In the genomic region with DNA sequence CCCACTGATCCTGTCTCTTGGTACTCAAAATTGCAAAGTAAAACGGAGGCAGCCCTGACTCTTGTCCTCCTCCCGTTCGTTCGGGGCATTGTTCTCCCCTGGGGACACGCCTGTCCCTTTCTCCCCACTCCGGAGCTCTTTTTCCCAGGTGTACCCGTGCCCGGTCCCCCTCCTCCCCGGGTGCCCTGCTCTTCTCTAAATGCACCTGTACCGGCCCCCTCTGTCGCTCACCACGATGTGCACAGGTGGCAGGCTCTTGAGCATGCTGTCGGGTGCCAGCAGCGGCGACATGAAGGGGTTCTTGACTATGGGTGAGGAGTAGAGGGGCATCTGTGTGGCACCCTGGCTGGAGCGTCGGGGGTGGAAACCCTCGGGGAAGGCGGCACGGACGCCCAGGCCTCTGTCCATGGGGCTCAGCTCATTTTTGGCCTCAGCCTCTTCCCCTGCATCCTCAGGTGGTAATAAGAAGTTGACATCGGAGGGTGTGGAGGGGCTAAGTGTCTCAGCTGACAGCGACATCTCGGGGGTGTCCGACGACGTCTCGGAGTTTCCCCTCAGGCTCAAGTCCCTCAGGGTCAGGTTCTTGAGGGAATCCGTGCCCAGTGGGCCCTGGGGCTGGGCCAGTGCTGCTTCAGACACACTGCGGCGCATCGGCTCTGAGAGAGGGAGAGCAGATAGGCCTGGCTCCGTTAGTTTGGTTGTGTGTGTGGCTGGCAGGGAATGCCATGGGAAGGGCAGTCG, we compare ENCODE assay signal across 8 cellular contexts. TPM values are rescaled to one million over a fixed set of nuclear protein-coding genes. Genes with fewer than 3 reads are reported as not detected.
A peak's percentile ranks its signal among the peaks of the same experiment; 100 is the strongest.
DNase-seq lines count a peak whose midpoint lies in the region; ATAC-seq and TF ChIP-seq lines count a peak whose summit lies in the region.

No MANE protein-coding gene starts in this region.

- peaks cover 58% of the 10 kb centered on the region for H3K27me3 Mint-ChIP-seq in GM23338 (ENCODE audit: insufficient read depth, low read depth, poor library complexity)

- H3F3A ChIP-seq in GM23338 (replicated peaks; ENCODE audit: low read depth), result peaks cover 12% of the 10 kb centered on the region

- H3K4me1 Mint-ChIP-seq in GM23338, result peaks cover 28% of the 10 kb centered on the region

- H3K4me2 ChIP-seq in GM23338 (peak overlapping the region; percentile 91), OCI-LY3 (ENCODE audit: low read length) (peak overlapping the region; percentile 71)

- no peak overlapping the region for H3K27ac ChIP-seq in GM23338 (ENCODE audit: low read depth)
- H3K27ac ChIP-seq in OCI-LY3 (ENCODE audit: low read length), result no peak overlapping the region
- H3K27ac ChIP-seq in rectal smooth muscle tissue (ENCODE audit: low read depth, low read length), result no peak overlapping the region

- DNase-seq in GM23338 (ENCODE audit: low spot score) (no peak), epithelial cell of proximal tubule (ENCODE audit: low read depth) (no peak), NCI-H2029 treated with DMSO at 0.1 percent for 48 hours (lab: John Stamatoyannopoulos, UW) (no peak), T1000 (lab: John Stamatoyannopoulos, UW) (no peak), KBM-7 (no peak)

- peaks cover 38% of the 10 kb centered on the region for H3K36me3 Mint-ChIP-seq in GM23338 (ENCODE audit: low read depth)

- H4K20me1 ChIP-seq in GM23338 (replicated peaks; ENCODE audit: insufficient read depth) (peaks cover 6% of the 10 kb centered on the region; the same call in 1 of the 2 replicates), OCI-LY3 (ENCODE audit: insufficient read depth, low read length) (no peaks in the 10 kb centered on the region; the same call in 1 of the 2 replicates)

- H3K79me2 ChIP-seq in GM23338 (replicated peaks; ENCODE audit: insufficient read depth), result peaks cover 4% of the 10 kb centered on the region; the same call in 1 of the 2 replicates
- H3K79me2 ChIP-seq in OCI-LY3 (ENCODE audit: low read length), result peaks cover 5% of the 10 kb centered on the region

- peaks cover 3% of the 10 kb centered on the region; the same call in 2 of the 3 replicates for H3K9me3 Mint-ChIP-seq in GM23338

- H3K9ac ChIP-seq in OCI-LY3 (ENCODE audit: low read length) (no peak overlapping the region), rectal smooth muscle tissue (ENCODE audit: low read length) (no peak overlapping the region)

- peak overlapping the region; percentile 89 for H3K4me3 Mint-ChIP-seq in GM23338

- H3K4me1 ChIP-seq in GM23338 (ENCODE audit: insufficient read depth), result peaks cover 9% of the 10 kb centered on the region; the same call in 1 of the 2 replicates
- H3K4me1 ChIP-seq in OCI-LY3 (ENCODE audit: low read length), result peaks cover 5% of the 10 kb centered on the region
- peaks cover 4% of the 10 kb centered on the region for H3K4me1 ChIP-seq in rectal smooth muscle tissue (ENCODE audit: control insufficient read depth, insufficient read depth, low read length)

- peaks cover 13% of the 10 kb centered on the region; the same call in 1 of the 2 replicates for H3K27me3 ChIP-seq in GM23338 (ENCODE audit: insufficient read depth)
- H3K27me3 ChIP-seq in OCI-LY3 (ENCODE audit: low read depth, low read length), result no peaks in the 10 kb centered on the region
- no peaks in the 10 kb centered on the region for H3K27me3 ChIP-seq in rectal smooth muscle tissue (ENCODE audit: control insufficient read depth, insufficient read depth, low read length)

- H3K9me3 ChIP-seq in OCI-LY3 (ENCODE audit: insufficient read depth, low read length), result no peaks in the 10 kb centered on the region

- H3K27ac Mint-ChIP-seq in GM23338, result no peak overlapping the region

- ATAC-seq in GM23338 (peak; percentile 5), GM19328 (IDR thresholded peaks at IDR 0.05; ENCODE audit: unreplicated experiment) (no peak)

- H2AFZ ChIP-seq in GM23338, result peak overlapping the region; percentile 63
- no peak overlapping the region for H2AFZ ChIP-seq in OCI-LY3 (ENCODE audit: low read depth, low read length)

- H3K9me2 ChIP-seq in GM23338 (ENCODE audit: insufficient read depth), result no peaks in the 10 kb centered on the region

- in situ Hi-C loops in KBM-7 (cut with MboI; ENCODE audit: low pct_unique_long_range_greater_than_20kb, low sequenced_read_pairs), result loop anchor here (25.0 kb wide), 1 partner anchor 290 kb away; no protein-coding TSS in a partner anchor

- TF ChIP-seq CTCF in GM23338 (conservative IDR thresholded peaks at IDR 0.05; ENCODE audit: low read depth in 2 of 2) (no peak), OCI-LY3 (IDR thresholded peaks at IDR 0.05; ENCODE audit: low read depth, low read length) (no peak), epithelial cell of proximal tubule (conservative IDR thresholded peaks at IDR 0.05; ENCODE audit: low read depth, low read length) (no peak)

- H3K36me3 ChIP-seq in GM23338 (ENCODE audit: insufficient read depth) (no peaks in the 10 kb centered on the region), OCI-LY3 (replicated peaks; ENCODE audit: low read depth, low read length) (peaks cover 14% of the 10 kb centered on the region), rectal smooth muscle tissue (ENCODE audit: control insufficient read depth, insufficient read depth, low read length) (peaks cover 2% of the 10 kb centered on the region)

- H3K4me3 ChIP-seq in GM23338, result peak overlapping the region; percentile 84
- peak overlapping the region; percentile 71 for H3K4me3 ChIP-seq in OCI-LY3 (ENCODE audit: low read length)
- peak overlapping the region; percentile 56 for H3K4me3 ChIP-seq in epithelial cell of proximal tubule (ENCODE audit: low read depth, low read length)
- peak overlapping the region; percentile 15 for H3K4me3 ChIP-seq in rectal smooth muscle tissue (ENCODE audit: low read length)

TF ChIP-seq in GM23338, 12 proteins besides CTCF, POLR2A, EP300 and RAD21:
- TF ChIP-seq CREB1 (CRISPR knock-in tag; IDR thresholded peaks at IDR 0.05; ENCODE audit: low read depth) (no peak), POLR2AphosphoS5 (IDR thresholded peaks at IDR 0.05; ENCODE audit: low read depth) (peak; percentile 34; the same call in 1 of the 2 replicates)
TF ChIP-seq in GM23338: peak in this region for 1.

RNA-seq across cellular contexts. Expression of gene CNFN, which starts 12.4 kb away (rescaled TPM):
- total RNA-seq in GM23338 (2014; rRNA removed; shearing (Covaris generic)), result 6.7 TPM in 1 of 2 replicates, not detected in the other
- polyA plus RNA-seq in GM23338 (2016; fragmentation: Nextera tagmentation; extraction: Ambion mirVana), result 54.5 and 71.5 TPM in 2 replicates
- total RNA-seq in epithelial cell of proximal tubule, result 5.0 and 5.7 TPM in 2 replicates

RNA-seq across cellular contexts. Expression of gene LIPE, which starts 24.6 kb away (rescaled TPM):
- total RNA-seq in GM23338 (2014; rRNA removed; shearing (Covaris generic)), result 10.9 and 16.2 TPM in 2 replicates
- polyA plus RNA-seq in GM23338 (2016; fragmentation: Nextera tagmentation; extraction: Ambion mirVana), result 4.3 and 5.8 TPM in 2 replicates
- total RNA-seq in epithelial cell of proximal tubule, result 3.7 and 11.4 TPM in 2 replicates

RNA-seq across cellular contexts. Expression of gene CXCL17, which starts 40.2 kb away (rescaled TPM):
- total RNA-seq in GM23338 (2014; rRNA removed; shearing (Covaris generic)), result not detected in 2 replicates
- polyA plus RNA-seq in GM23338 (2016; fragmentation: Nextera tagmentation; extraction: Ambion mirVana), result 0.39 TPM in 1 of 2 replicates, not detected in the other
- total RNA-seq in epithelial cell of proximal tubule, result not detected in 2 replicates

Comparison
In these comparisons a context has a peak if more than half of its experiments do, and no peak if none do; other contexts are left out.
1. H3K4me3 ChIP-seq: peak in every context shown above with its lines; median percentile 84 in GM23338; 71 in OCI-LY3; 56 in epithelial cell of proximal tubule; 15 in rectal smooth muscle tissue.